In genomic region chr12:3107071-3107583, GRCh38 we compare ENCODE assay signal across 1 cellular context.
TF ChIP-seq lines count a peak whose summit lies in the region.

No MANE protein-coding gene starts in this region.

TF ChIP-seq in H1, 55 proteins besides CTCF, POLR2A, EP300 and RAD21 (continued from another document):
- TF ChIP-seq CBX5 (IDR thresholded peaks at IDR 0.05; ENCODE audit: low read depth, low read length): no peak
- no peak for TF ChIP-seq NANOG (IDR thresholded peaks at IDR 0.05; ENCODE audit: insufficient read depth, low read depth, low read length, poor library complexity, severe bottlenecking)
- no peak for TF ChIP-seq SIN3A (conservative IDR thresholded peaks at IDR 0.05 in 1 of 2, IDR thresholded peaks at IDR 0.05 in 1 of 2; ENCODE audit: low read depth in 1 of 2, low read length in 2 of 2)
- TF ChIP-seq RXRA (IDR thresholded peaks at IDR 0.05; ENCODE audit: insufficient read depth, low read depth, low read length): no peak
- no peak for TF ChIP-seq POLR2AphosphoS5 (IDR thresholded peaks at IDR 0.05; ENCODE audit: low read depth, low read length)
- TF ChIP-seq, protein P1, sequence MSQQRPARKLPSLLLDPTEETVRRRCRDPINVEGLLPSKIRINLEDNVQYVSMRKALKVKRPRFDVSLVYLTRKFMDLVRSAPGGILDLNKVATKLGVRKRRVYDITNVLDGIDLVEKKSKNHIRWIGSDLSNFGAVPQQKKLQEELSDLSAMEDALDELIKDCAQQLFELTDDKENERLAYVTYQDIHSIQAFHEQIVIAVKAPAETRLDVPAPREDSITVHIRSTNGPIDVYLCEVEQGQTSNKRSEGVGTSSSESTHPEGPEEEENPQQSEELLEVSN (IDR thresholded peaks at IDR 0.05): no peak
- TF ChIP-seq SRF (IDR thresholded peaks at IDR 0.05; ENCODE audit: low read depth, low read length): no peak
- no peak for TF ChIP-seq ZNF274 (IDR thresholded peaks at IDR 0.05; ENCODE audit: borderline replicate concordance, extremely low read depth, low read length)
- no peak for TF ChIP-seq ATF3 (IDR thresholded peaks at IDR 0.05; ENCODE audit: insufficient read depth, low read depth, low read length)
- TF ChIP-seq EZH2 (IDR thresholded peaks at IDR 0.05; ENCODE audit: low read depth, low read length, severe bottlenecking): no peak
